ENCODE assay signal across 2 cellular contexts in genomic region chr20:46650575-46651090, GRCh38.
TF ChIP-seq lines count a peak whose summit lies in the region.

No MANE protein-coding gene starts in this region.

TF ChIP-seq in H1, 55 proteins besides CTCF, POLR2A, EP300 and RAD21:
- TF ChIP-seq HDAC2 (IDR thresholded peaks at IDR 0.05; ENCODE audit: borderline replicate concordance in 1 of 2, low read depth in 2 of 2, low read length in 2 of 2), result 0 out of 4 replicates have a peak, but pooled peaks of 1 of the 2 experiments have one; percentile 50
- TF ChIP-seq SIN3A (conservative IDR thresholded peaks at IDR 0.05 in 1 of 2, IDR thresholded peaks at IDR 0.05 in 1 of 2; ENCODE audit: low read depth in 1 of 2, low read length in 2 of 2), result no peak
- TF ChIP-seq TEAD4 (IDR thresholded peaks at IDR 0.05; ENCODE audit: low read depth, low read length), result no peak
- TF ChIP-seq MAX (IDR thresholded peaks at IDR 0.05), result no peak
- TF ChIP-seq USF2 (IDR thresholded peaks at IDR 0.05; ENCODE audit: low read length), result no peak
- no peak for TF ChIP-seq PHF8 (conservative IDR thresholded peaks at IDR 0.05; ENCODE audit: low read depth, low read length)
- TF ChIP-seq CBX5 (IDR thresholded peaks at IDR 0.05; ENCODE audit: low read depth, low read length), result no peak
- no peak for TF ChIP-seq JUN (IDR thresholded peaks at IDR 0.05; ENCODE audit: low read depth, low read length)
- TF ChIP-seq GTF2F1 (IDR thresholded peaks at IDR 0.05; ENCODE audit: borderline replicate concordance, low read depth, low read length), result no peak
- TF ChIP-seq SAP30 (IDR thresholded peaks at IDR 0.05; ENCODE audit: insufficient read depth, insufficient replicate concordance, low read length), result no peak
- TF ChIP-seq SUZ12 (IDR thresholded peaks at IDR 0.05; ENCODE audit: low read length), result no peak
- TF ChIP-seq CHD2 (IDR thresholded peaks at IDR 0.05; ENCODE audit: low read length), result no peak
- no peak for TF ChIP-seq SRF (IDR thresholded peaks at IDR 0.05; ENCODE audit: low read depth, low read length)
- no peak for TF ChIP-seq TCF12 (IDR thresholded peaks at IDR 0.05; ENCODE audit: low read depth, low read length)
- no peak for TF ChIP-seq CBX8 (IDR thresholded peaks at IDR 0.05; ENCODE audit: borderline replicate concordance, low read depth, low read length)
- TF ChIP-seq RXRA (IDR thresholded peaks at IDR 0.05; ENCODE audit: insufficient read depth, low read depth, low read length), result no peak
- TF ChIP-seq KDM1A (IDR thresholded peaks at IDR 0.05; ENCODE audit: borderline replicate concordance, low read length), result peak; percentile 76
- TF ChIP-seq TAF7 (optimal IDR thresholded peaks at IDR 0.05; ENCODE audit: borderline replicate concordance, low read depth, low read length), result no peak

TF ChIP-seq in liver, 16 proteins besides CTCF, POLR2A, EP300 and RAD21:
- TF ChIP-seq NR2F2 (IDR thresholded peaks at IDR 0.05) (no peak), REST (IDR thresholded peaks at IDR 0.05) (no peak), ZBTB33 (IDR thresholded peaks at IDR 0.05) (no peak)
